In genomic region chr3:64687381-64687780, GRCh38 we compare ENCODE assay signal across 9 cellular contexts. TPM values are rescaled to one million over a fixed set of nuclear protein-coding genes. Genes with fewer than 3 reads are reported as not detected.
DNase-seq lines count a peak whose midpoint lies in the region; ATAC-seq, FAIRE-seq and TF ChIP-seq lines count a peak whose summit lies in the region.
"Had no signal": no experiment of that assay in that cellular context is flagged by ENCODE, and none has a peak within 500 bp of the region (broad histone marks: within the 10 kb centered on the region; RNA-seq: fewer than 3 reads in every experiment).

No MANE protein-coding gene starts in this region.

- H3K9ac ChIP-seq in GM23248 (peak overlapping the region; percentile 78; the same call in 1 of the 2 replicates), keratinocyte (ENCODE audit: control insufficient read depth, extremely low read depth, insufficient read depth, low read length) (no peak overlapping the region)

- no peaks in the 10 kb centered on the region for H3K9me3 ChIP-seq in GM23248 (ENCODE audit: low read depth)
- H3K9me3 ChIP-seq in keratinocyte (ENCODE audit: control insufficient read depth, low read depth, low read length) = no peaks in the 10 kb centered on the region

- H3K4me3 ChIP-seq in GM23248 (peak overlapping the region; percentile 91), bronchial epithelial cell (ENCODE audit: low read depth, low read length) (peak overlapping the region; percentile 25), keratinocyte (ENCODE audit: control insufficient read depth in 2 of 3, extremely low read depth in 1 of 3, insufficient read depth in 2 of 3, low read depth in 1 of 3, low read length in 3 of 3) (peak overlapping the region; percentile 42 to 83 (median 45)), skeletal muscle cell (ENCODE audit: low read depth, low read length) (peak overlapping the region; percentile 78)

- H3K79me2 ChIP-seq in GM23248 (ENCODE audit: insufficient read depth) (no peaks in the 10 kb centered on the region), keratinocyte (ENCODE audit: control insufficient read depth, insufficient read depth, low read length) (no peaks in the 10 kb centered on the region)

- no peaks in the 10 kb centered on the region for H3K27me3 ChIP-seq in GM23248 (replicated peaks; ENCODE audit: insufficient read depth)
- H3K27me3 ChIP-seq in bronchial epithelial cell (ENCODE audit: control insufficient read depth, insufficient read depth, low read length) = peaks cover 2% of the 10 kb centered on the region
- H3K27me3 ChIP-seq in keratinocyte (ENCODE audit: control insufficient read depth, extremely low read depth, insufficient read depth, low read length) = peaks cover 18% of the 10 kb centered on the region

- H3K4me2 ChIP-seq in GM23248 (ENCODE audit: unreplicated experiment) = peak overlapping the region; percentile 93
- H3K4me2 ChIP-seq in keratinocyte (ENCODE audit: control insufficient read depth, extremely low read depth, insufficient read depth, low read depth, low read length) = peak overlapping the region; percentile 97

- DNase-seq in GM23248 (no peak), bronchial epithelial cell (ENCODE audit: low read depth) (no peak), keratinocyte (ENCODE audit: low read depth, low spot score) (no peak), skeletal muscle cell (ENCODE audit: low read depth) (no peak), SHP77 treated with DMSO at 0.1 percent for 48 hours (lab: John Stamatoyannopoulos, UW) (no peak)

- peak overlapping the region; percentile 94 for H2AFZ ChIP-seq in GM23248
- no peak overlapping the region for H2AFZ ChIP-seq in keratinocyte (ENCODE audit: control insufficient read depth, low read length)

- no peaks in the 10 kb centered on the region for H3K9me2 ChIP-seq in GM23248 (ENCODE audit: insufficient read depth)

- TF ChIP-seq CTCF in bronchial epithelial cell (IDR thresholded peaks at IDR 0.05; ENCODE audit: insufficient read depth, low read length, severe bottlenecking) = no peak
- TF ChIP-seq CTCF in keratinocyte (optimal IDR thresholded peaks at IDR 0.05 in 1 of 3, IDR thresholded peaks at IDR 0.05 in 1 of 3, conservative IDR thresholded peaks at IDR 0.05 in 1 of 3; ENCODE audit: extremely low read depth in 1 of 3, insufficient read depth in 2 of 3, low read length in 3 of 3) = no peak

- H3F3A ChIP-seq in GM23248 (ENCODE audit: insufficient read depth) = peaks cover 23% of the 10 kb centered on the region

- 0 out of 2 replicates have a peak, but pooled peaks cover 5% of the 10 kb centered on the region for H3K4me1 ChIP-seq in GM23248 (ENCODE audit: insufficient read depth)
- H3K4me1 ChIP-seq in keratinocyte (ENCODE audit: control insufficient read depth, extremely low read depth, insufficient read depth, low read length) = peaks cover 19% of the 10 kb centered on the region

- in situ Hi-C loops in GM23248 (cut with MboI) = no loop called here

- H3K36me3 ChIP-seq in GM23248 (ENCODE audit: low read depth) (no peaks in the 10 kb centered on the region), bronchial epithelial cell (ENCODE audit: control insufficient read depth, insufficient read depth, low read length) (no peaks in the 10 kb centered on the region), keratinocyte (ENCODE audit: control insufficient read depth in 2 of 2, extremely low read depth in 1 of 2, insufficient read depth in 2 of 2, low read length in 2 of 2) (no peaks in the 10 kb centered on the region)

- ATAC-seq in GM21367 (IDR thresholded peaks at IDR 0.05; ENCODE audit: unreplicated experiment) (no peak), HG03025 (IDR thresholded peaks at IDR 0.05; ENCODE audit: low FRiP score, unreplicated experiment) (no peak), HG02759 (IDR thresholded peaks at IDR 0.05; ENCODE audit: unreplicated experiment) (no peak)

- FAIRE-seq in bronchial epithelial cell (lab: Jason Lieb, UNC) (no peak), keratinocyte (lab: Jason Lieb, UNC) (no peak)

- 1 to 5% methylated on average over 16 to 37 of the region's 37 CpGs for WGBS in GM23248 (ENCODE audit: low coverage in 1 of 2, low lambda C conversion rate in 2 of 2, missing lambda C conversion rate in 2 of 2), 2 experiments

- no peak overlapping the region; the same call in 1 of the 2 replicates for H3K27ac ChIP-seq in GM23248
- H3K27ac ChIP-seq in keratinocyte (ENCODE audit: control insufficient read depth, insufficient read depth, low read length) = no peak overlapping the region

- dilution Hi-C loops in keratinocyte (cut with MboI; ENCODE audit: extremely low pct_ligation_motif_present, low sequenced_read_pairs) = no loop called here

- H3K9me1 ChIP-seq in keratinocyte (ENCODE audit: control insufficient read depth, extremely low read depth, insufficient read depth, low read length) = no peaks in the 10 kb centered on the region

- no peaks in the 10 kb centered on the region for H4K20me1 ChIP-seq in GM23248 (ENCODE audit: insufficient read depth)
- H4K20me1 ChIP-seq in keratinocyte (ENCODE audit: control insufficient read depth, extremely low read depth, insufficient read depth, low read length) = no peaks in the 10 kb centered on the region

RNA-seq across cellular contexts. Expression of gene ADAMTS9, which starts 0.4 kb away (rescaled TPM):
- total RNA-seq in GM23248 (2014; rRNA removed; shearing (Covaris generic)) = 1.3 and 1.5 TPM in 2 replicates
- polyA plus RNA-seq in GM23248 (2016; fragmentation: Nextera tagmentation; extraction: Ambion mirVana) (0.68 and 0.75 TPM in 2 replicates), keratinocyte (0.18 to 0.43 TPM (median 0.26 TPM) in 3 replicates)
- 0.26 and 0.77 TPM in 2 replicates for total RNA-seq in bronchial epithelial cell
- 0.69 TPM for polyA plus RNA-seq in keratinocyte (2011; ENCODE audit: low read depth)
- polyA plus RNA-seq in keratinocyte (2011; cell fraction: cytosol; rRNA removed) = 0.23 and 0.25 TPM in 2 replicates
- 0.68 and 1.3 TPM in 2 replicates for polyA plus RNA-seq in keratinocyte (2011; cell fraction: nucleus; rRNA removed)
- polyA plus RNA-seq in keratinocyte (2012; ENCODE audit: low replicate concordance) = 0.24 and 0.61 TPM in 2 replicates
- polyA minus RNA-seq in keratinocyte = 0.49 to 3.0 TPM (median 1.7 TPM) in 3 replicates
- polyA minus RNA-seq in keratinocyte (2011; cell fraction: cytosol; rRNA and poly(A)+ RNA removed) = 0.96 TPM
- polyA minus RNA-seq in keratinocyte (2011; cell fraction: nucleus; rRNA and poly(A)+ RNA removed) = 1.7 and 5.9 TPM in 2 replicates
- polyA plus RNA-seq: IgD-negative memory B cell had no signal

Comparison
In these comparisons a context has a peak if more than half of its experiments do, and no peak if none do; other contexts are left out.
1. H3K4me3 ChIP-seq: peak in every context shown above with its lines; median percentile 91 in GM23248; 78 in skeletal muscle cell; 45 in keratinocyte; 25 in bronchial epithelial cell.